8 cellular contexts compared by ENCODE assay signal in genomic region chr11:23540101-23540561, GRCh38.
DNase-seq lines count a peak whose midpoint lies in the region; ATAC-seq, FAIRE-seq and TF ChIP-seq lines count a peak whose summit lies in the region.

No MANE protein-coding gene starts in this region.

- H3K36me3 Mint-ChIP-seq in Caco-2 (ENCODE audit: insufficient read depth, unreplicated experiment), result no peaks in the 10 kb centered on the region
- H3K36me3 Mint-ChIP-seq in activated naive CD8-positive, alpha-beta T cell treated with anti-CD3 and anti-CD28 coated beads, Interleukin-2, amount 50 U/mL, for 24 hours (ENCODE audit: low read depth), result no peaks in the 10 kb centered on the region

- BruUV-seq in Caco-2 (replicated peaks; lab: Mats Ljungman, UMichigan), result no TSS peak

- H3K4me1 ChIP-seq in Caco-2 (no peaks in the 10 kb centered on the region), thoracic aorta (ENCODE audit: control insufficient read depth in 1 of 2, low read depth in 2 of 2) (no peaks in the 10 kb centered on the region)

- H3K36me3 ChIP-seq in Caco-2 (ENCODE audit: control insufficient read depth, insufficient read depth, low read length) (no peaks in the 10 kb centered on the region), thoracic aorta (no peaks in the 10 kb centered on the region)

- H3K27ac Mint-ChIP-seq in Caco-2 (ENCODE audit: unreplicated experiment), result no peak overlapping the region
- H3K27ac Mint-ChIP-seq in activated naive CD8-positive, alpha-beta T cell treated with anti-CD3 and anti-CD28 coated beads, Interleukin-2, amount 50 U/mL, for 24 hours, result no peak overlapping the region

- no peaks in the 10 kb centered on the region for H3K27me3 Mint-ChIP-seq in Caco-2 (ENCODE audit: insufficient read depth, unreplicated experiment)
- H3K27me3 Mint-ChIP-seq in activated naive CD8-positive, alpha-beta T cell treated with anti-CD3 and anti-CD28 coated beads, Interleukin-2, amount 50 U/mL, for 24 hours, result peaks cover 3% of the 10 kb centered on the region

- FAIRE-seq in islet of Langerhans (lab: Jason Lieb, UNC), result peak; percentile 70

- no peaks in the 10 kb centered on the region for H3K9me3 Mint-ChIP-seq in Caco-2 (ENCODE audit: unreplicated experiment)
- H3K9me3 Mint-ChIP-seq in activated naive CD8-positive, alpha-beta T cell treated with anti-CD3 and anti-CD28 coated beads, Interleukin-2, amount 50 U/mL, for 24 hours, result peaks cover 4% of the 10 kb centered on the region

- no peak overlapping the region for H3K4me3 Mint-ChIP-seq in Caco-2 (ENCODE audit: unreplicated experiment)
- no peak overlapping the region for H3K4me3 Mint-ChIP-seq in activated naive CD8-positive, alpha-beta T cell treated with anti-CD3 and anti-CD28 coated beads, Interleukin-2, amount 50 U/mL, for 24 hours

- no peak overlapping the region for H3K27ac ChIP-seq in thoracic aorta

- H3K9me3 ChIP-seq in Caco-2, result no peaks in the 10 kb centered on the region
- H3K9me3 ChIP-seq in thoracic aorta, result no peaks in the 10 kb centered on the region

- intact Hi-C loops in Caco-2 (cut with micrococcal nuclease; ENCODE audit: unreplicated experiment), result loop anchor here (1.0 to 10.0 kb wide), 5 partner anchors 295 to 846 kb away; no protein-coding TSS in a partner anchor

- TF ChIP-seq CTCF in Caco-2 (IDR thresholded peaks at IDR 0.05; ENCODE audit: insufficient read depth in 1 of 2, low read depth in 1 of 2, low read length in 1 of 2, severe bottlenecking in 1 of 2, unreplicated experiment in 1 of 2) (peak; percentile 72 to 85), thoracic aorta (IDR thresholded peaks at IDR 0.05) (peak; percentile 12)

- no peak overlapping the region for H3K4me3 ChIP-seq in Caco-2 (ENCODE audit: low read depth, low read length)
- no peak overlapping the region for H3K4me3 ChIP-seq in thoracic aorta

- no peaks in the 10 kb centered on the region for H3K4me1 Mint-ChIP-seq in Caco-2 (ENCODE audit: low read depth, unreplicated experiment)
- no peaks in the 10 kb centered on the region for H3K4me1 Mint-ChIP-seq in activated naive CD8-positive, alpha-beta T cell treated with anti-CD3 and anti-CD28 coated beads, Interleukin-2, amount 50 U/mL, for 24 hours

- CTCF ChIA-PET in Caco-2 (lab: Charles Lee), result interaction anchor here (0.6 to 1.3 kb wide), 8 partner anchors 11 to 847 kb away, joined by 3 to 7 read pairs (median 4); no protein-coding TSS in a partner anchor

- DNase-seq in Caco-2 (peak; percentile 27 to 67), NCI-H1930 (lab: John Stamatoyannopoulos, UW) (peak; percentile 29 to 55), thoracic aorta (ENCODE audit: low spot score) (no peak)
- DNase-seq in activated naive CD8-positive, alpha-beta T cell treated with anti-CD3 and anti-CD28 coated beads, Interleukin-2, amount 50 U/mL, for 24 hours, result no peak
- DNase-seq in activated CD4-positive, CD25-positive, alpha-beta regulatory T cell (lab: John Stamatoyannopoulos, UW), result no peak

- POLR2A ChIA-PET in Caco-2 (lab: Charles Lee), result no interaction called here

- ATAC-seq in GM19025 (IDR thresholded peaks at IDR 0.05; ENCODE audit: low read depth, unreplicated experiment), result peak; percentile 93
- peak; percentile 90 for ATAC-seq in HG03045 (IDR thresholded peaks at IDR 0.05; ENCODE audit: unreplicated experiment)
- ATAC-seq in activated naive CD8-positive, alpha-beta T cell treated with anti-CD3 and anti-CD28 coated beads, Interleukin-2, amount 50 U/mL, for 24 hours, result peak; percentile 43
- ATAC-seq in thoracic aorta (ENCODE audit: insufficient number of reproducible peaks, low FRiP score, low read depth), result no peak

- no peaks in the 10 kb centered on the region for H3K27me3 ChIP-seq in Caco-2 (replicated peaks; ENCODE audit: control insufficient read depth, insufficient read depth, low read length)
- no peaks in the 10 kb centered on the region for H3K27me3 ChIP-seq in thoracic aorta (replicated peaks; ENCODE audit: insufficient read depth)

Comparison
In these comparisons a context has a peak if more than half of its experiments do, and no peak if none do; other contexts are left out.
1. DNase-seq: peak in Caco-2 (2 of 2) and NCI-H1930 (2 of 2); none in activated naive CD8-positive, alpha-beta T cell treated with anti-CD3 and anti-CD28 coated beads, Interleukin-2, amount 50 U/mL, for 24 hours (single experiment), thoracic aorta (single experiment) and activated CD4-positive, CD25-positive, alpha-beta regulatory T cell (0 of 4).